ENCODE assay signal across 8 cellular contexts in genomic region chr19:53333071-53333465, GRCh38. TPM values are rescaled to one million over a fixed set of nuclear protein-coding genes. Genes with fewer than 3 reads are reported as not detected.
A peak's percentile ranks its signal among the peaks of the same experiment; 100 is the strongest.
DNase-seq lines count a peak whose midpoint lies in the region; ATAC-seq lines count a peak whose summit lies in the region.

No MANE protein-coding gene starts in this region.

- H3K27ac ChIP-seq in mucosa of rectum (ENCODE audit: low read depth in 2 of 2, low read length in 2 of 2), result peak overlapping the region; percentile 61 to 64
- H3K27ac ChIP-seq in thymus (ENCODE audit: low read depth), result peak overlapping the region; percentile 3

- no peaks in the 10 kb centered on the region for H3K4me1 ChIP-seq in endocrine pancreas (ENCODE audit: control insufficient read depth, insufficient read depth, low read length)
- H3K4me1 ChIP-seq in mucosa of rectum (ENCODE audit: control insufficient read depth in 2 of 2, insufficient read depth in 2 of 2, low read length in 2 of 2), result peaks cover 2 to 4% of the 10 kb centered on the region in 2 donors
- H3K4me1 ChIP-seq in thymus (ENCODE audit: control insufficient read depth, insufficient read depth, low read length), result no peaks in the 10 kb centered on the region

- no peaks in the 10 kb centered on the region for H3K36me3 ChIP-seq in endocrine pancreas (ENCODE audit: control insufficient read depth, insufficient read depth, low read length)
- H3K36me3 ChIP-seq in mucosa of rectum (ENCODE audit: control insufficient read depth in 2 of 2, insufficient read depth in 2 of 2, low read length in 2 of 2), result peaks cover under 1 to 2% of the 10 kb centered on the region in 2 donors
- H3K36me3 ChIP-seq in thymus (ENCODE audit: control insufficient read depth, insufficient read depth), result peaks cover 8% of the 10 kb centered on the region

- 2% methylated on average over 14 of the region's 14 CpGs for WGBS in thymus

- no peaks in the 10 kb centered on the region for H3K9me3 ChIP-seq in endocrine pancreas (ENCODE audit: control insufficient read depth, low read length)
- H3K9me3 ChIP-seq in mucosa of rectum (ENCODE audit: control insufficient read depth in 2 of 2, low read length in 2 of 2), result no peaks in the 10 kb centered on the region
- peaks cover 6% of the 10 kb centered on the region for H3K9me3 ChIP-seq in thymus (ENCODE audit: control insufficient read depth)

- peak; percentile 74 for DNase-seq in ELR (ENCODE audit: low read depth)
- DNase-seq in activated CD4-positive, alpha-beta T cell treated with anti-CD3 and anti-CD28 coated beads for 1 hour, result peak; percentile 9
- DNase-seq in NCI-H1048 (lab: John Stamatoyannopoulos, UW), result no peak

- H3K27me3 ChIP-seq in endocrine pancreas (ENCODE audit: control insufficient read depth, insufficient read depth, low read length), result no peaks in the 10 kb centered on the region
- no peaks in the 10 kb centered on the region for H3K27me3 ChIP-seq in mucosa of rectum (ENCODE audit: control insufficient read depth in 2 of 2, insufficient read depth in 2 of 2, low read length in 2 of 2)
- H3K27me3 ChIP-seq in thymus (ENCODE audit: control insufficient read depth, insufficient read depth), result no peaks in the 10 kb centered on the region

- ATAC-seq in HG03342 (IDR thresholded peaks at IDR 0.05; ENCODE audit: unreplicated experiment) (peak; percentile 12), HG02970 (IDR thresholded peaks at IDR 0.05; ENCODE audit: low FRiP score, unreplicated experiment) (no peak)

- H3K9ac ChIP-seq in endocrine pancreas (ENCODE audit: control insufficient read depth, insufficient read depth, low read length) (peak overlapping the region; percentile 60), mucosa of rectum (ENCODE audit: low read depth in 1 of 2, low read length in 2 of 2) (peak overlapping the region; percentile 53 to 64)

- H3K4me3 ChIP-seq in endocrine pancreas (ENCODE audit: control insufficient read depth, insufficient read depth, low read length), result peak overlapping the region; percentile 69
- H3K4me3 ChIP-seq in mucosa of rectum (ENCODE audit: low read length in 2 of 2), result peak overlapping the region; percentile 88 to 95
- H3K4me3 ChIP-seq in thymus (ENCODE audit: low read length), result peak overlapping the region; percentile 72

RNA-seq across cellular contexts. Expression of gene ZNF845, which starts 0.5 kb away (rescaled TPM):
- 5.7 TPM for polyA plus RNA-seq in thymus

RNA-seq across cellular contexts. Expression of gene ZNF525, which starts 32.4 kb away (rescaled TPM):
- polyA plus RNA-seq in thymus, result 12.8 TPM
